13 cellular contexts compared by ENCODE assay signal in the genomic region with DNA sequence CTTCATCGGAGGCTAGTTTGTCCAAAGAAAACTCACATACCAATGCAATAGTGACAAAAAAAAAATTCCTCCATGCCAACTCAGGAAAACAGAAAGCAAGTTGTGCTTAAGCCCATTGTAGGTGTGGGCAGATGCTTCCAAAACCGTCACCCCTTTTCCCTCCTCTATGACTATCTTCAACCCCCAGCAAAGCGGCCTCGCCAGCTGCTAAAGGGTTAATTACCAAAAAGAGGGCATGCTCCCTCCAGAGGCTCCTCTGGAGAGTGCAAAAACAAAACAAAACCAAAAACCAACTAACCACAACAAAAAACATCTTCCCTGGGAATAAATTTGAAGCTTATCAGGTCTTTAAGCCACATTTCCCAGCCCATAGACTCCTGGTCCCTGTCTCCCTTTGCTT. TPM values are rescaled to one million over a fixed set of nuclear protein-coding genes. Genes with fewer than 3 reads are reported as not detected.
DNase-seq lines count a peak whose midpoint lies in the region; ATAC-seq and TF ChIP-seq lines count a peak whose summit lies in the region.
"Had no signal": no experiment of that assay in that cellular context is flagged by ENCODE, and none has a peak within 500 bp of the region (broad histone marks: within the 10 kb centered on the region; RNA-seq: fewer than 3 reads in every experiment).

No MANE protein-coding gene starts in this region.

- no peak overlapping the region for H3K27ac ChIP-seq in lung (ENCODE audit: low read depth in 1 of 2, low read length in 1 of 2)
- peak overlapping the region; percentile 63 for H3K27ac ChIP-seq in urinary bladder (ENCODE audit: low read depth)

- no peak overlapping the region for H3K4me3 Mint-ChIP-seq in activated CD8-positive, alpha-beta T cell treated with anti-CD3 and anti-CD28 coated beads for 36 hours
- no peak overlapping the region for H3K4me3 Mint-ChIP-seq in activated CD8-positive, alpha-beta T cell treated with anti-CD3 and anti-CD28 coated beads, Interleukin-2, amount 10 ng/mL, durations not matched to agents 7 days and 5 days
- H3K4me3 Mint-ChIP-seq in chondrocyte (ENCODE audit: unreplicated experiment): peak overlapping the region; percentile 88

- DNase-seq in activated CD8-positive, alpha-beta T cell treated with anti-CD3 and anti-CD28 coated beads for 36 hours: no peak
- DNase-seq in activated CD8-positive, alpha-beta T cell treated with anti-CD3 and anti-CD28 coated beads, Interleukin-2, amount 10 ng/mL, durations not matched to agents 7 days and 5 days: no peak
- no peak for DNase-seq in chondrocyte (ENCODE audit: low spot score)
- no peak for DNase-seq in lung (ENCODE audit: low spot score)
- DNase-seq: activated CD4-positive, CD25-positive, alpha-beta regulatory T cell; AML-193; cerebellar nuclear complex; naive B cell; NCI-H510A had no signal

- H3K4me3 ChIP-seq in lung (peak overlapping the region; percentile 34), urinary bladder (ENCODE audit: low read depth, low read length) (peak overlapping the region; percentile 55)

- H3K36me3 ChIP-seq in lung (ENCODE audit: control insufficient read depth in 2 of 2, insufficient read depth in 2 of 2, low read length in 2 of 2): no peaks in the 10 kb centered on the region
- H3K36me3 ChIP-seq in urinary bladder (ENCODE audit: insufficient read depth): no peaks in the 10 kb centered on the region

- H3K9me3 Mint-ChIP-seq in activated CD8-positive, alpha-beta T cell treated with anti-CD3 and anti-CD28 coated beads for 36 hours: no peaks in the 10 kb centered on the region
- H3K9me3 Mint-ChIP-seq in activated CD8-positive, alpha-beta T cell treated with anti-CD3 and anti-CD28 coated beads, Interleukin-2, amount 10 ng/mL, durations not matched to agents 7 days and 5 days (ENCODE audit: insufficient read depth): no peaks in the 10 kb centered on the region
- no peaks in the 10 kb centered on the region for H3K9me3 Mint-ChIP-seq in chondrocyte (ENCODE audit: low read depth)

- intact Hi-C loops in activated CD8-positive, alpha-beta T cell treated with anti-CD3 and anti-CD28 coated beads for 36 hours (cut with micrococcal nuclease): no loop called here

- H3K27me3 ChIP-seq in lung (ENCODE audit: control insufficient read depth, insufficient read depth): no peaks in the 10 kb centered on the region

- peaks cover 4% of the 10 kb centered on the region for H3K4me1 Mint-ChIP-seq in activated CD8-positive, alpha-beta T cell treated with anti-CD3 and anti-CD28 coated beads for 36 hours (ENCODE audit: low read depth)
- peaks cover 7% of the 10 kb centered on the region for H3K4me1 Mint-ChIP-seq in activated CD8-positive, alpha-beta T cell treated with anti-CD3 and anti-CD28 coated beads, Interleukin-2, amount 10 ng/mL, durations not matched to agents 7 days and 5 days (ENCODE audit: low read depth)
- H3K4me1 Mint-ChIP-seq in chondrocyte (ENCODE audit: low read depth): peaks cover 76% of the 10 kb centered on the region

- no peak overlapping the region for H3K27ac Mint-ChIP-seq in activated CD8-positive, alpha-beta T cell treated with anti-CD3 and anti-CD28 coated beads for 36 hours
- H3K27ac Mint-ChIP-seq in activated CD8-positive, alpha-beta T cell treated with anti-CD3 and anti-CD28 coated beads, Interleukin-2, amount 10 ng/mL, durations not matched to agents 7 days and 5 days: no peak overlapping the region
- H3K27ac Mint-ChIP-seq in chondrocyte (ENCODE audit: unreplicated experiment): peak overlapping the region; percentile 92
- H3K27ac Mint-ChIP-seq: naive B cell had no signal

- H3K9me3 ChIP-seq in lung (ENCODE audit: control insufficient read depth in 2 of 2, insufficient read depth in 1 of 2, low read length in 1 of 2): no peaks in the 10 kb centered on the region

- H3K27me3 Mint-ChIP-seq in activated CD8-positive, alpha-beta T cell treated with anti-CD3 and anti-CD28 coated beads for 36 hours: peaks cover 49% of the 10 kb centered on the region
- H3K27me3 Mint-ChIP-seq in activated CD8-positive, alpha-beta T cell treated with anti-CD3 and anti-CD28 coated beads, Interleukin-2, amount 10 ng/mL, durations not matched to agents 7 days and 5 days (ENCODE audit: low read depth): peaks cover 55% of the 10 kb centered on the region
- H3K27me3 Mint-ChIP-seq in chondrocyte (ENCODE audit: low read depth): no peaks in the 10 kb centered on the region

- peak; percentile 36 for TF ChIP-seq CTCF in activated CD8-positive, alpha-beta T cell treated with anti-CD3 and anti-CD28 coated beads for 36 hours (IDR thresholded peaks at IDR 0.05)
- TF ChIP-seq CTCF in chondrocyte (IDR thresholded peaks at IDR 0.05) (peak; percentile 78), lung (IDR thresholded peaks at IDR 0.05; ENCODE audit: control extremely low read depth, extremely low read depth) (no peak)

- WGBS in lung, 2 donors: 67 to 74% methylated on average over 4 of the region's 4 CpGs
- WGBS in urinary bladder: 19% methylated on average over 4 of the region's 4 CpGs

- POLR2A ChIA-PET in activated CD8-positive, alpha-beta T cell treated with anti-CD3 and anti-CD28 coated beads for 36 hours (lab: Charles Lee): interaction anchor here (1.9 kb wide), 1 partner anchor 10 kb away, joined by 10 read pairs; a partner anchor contains a TSS
- POLR2A ChIA-PET in activated CD8-positive, alpha-beta T cell treated with anti-CD3 and anti-CD28 coated beads, Interleukin-2, amount 10 ng/mL, durations not matched to agents 7 days and 5 days (lab: Charles Lee): no interaction called here

- CTCF ChIA-PET in activated CD8-positive, alpha-beta T cell treated with anti-CD3 and anti-CD28 coated beads for 36 hours (lab: Charles Lee): interaction anchor here (0.9 to 2.8 kb wide), 11 partner anchors 8 to 62 kb away, joined by 3 to 24 read pairs (median 4); a partner anchor contains a TSS
- CTCF ChIA-PET in activated CD8-positive, alpha-beta T cell treated with anti-CD3 and anti-CD28 coated beads, Interleukin-2, amount 10 ng/mL, durations not matched to agents 7 days and 5 days (lab: Charles Lee): interaction anchor here (0.6 to 3.8 kb wide), 8 partner anchors 9 to 123 kb away, joined by 3 to 22 read pairs (median 4); a partner anchor contains a TSS

- H3K4me1 ChIP-seq in lung (ENCODE audit: control insufficient read depth in 2 of 2, insufficient read depth in 2 of 2, low read length in 2 of 2): peaks cover 0 to 2% of the 10 kb centered on the region in 2 donors
- H3K4me1 ChIP-seq in urinary bladder (ENCODE audit: insufficient read depth): no peaks in the 10 kb centered on the region

- ATAC-seq in activated CD8-positive, alpha-beta T cell treated with anti-CD3 and anti-CD28 coated beads for 36 hours: peak; percentile 39
- ATAC-seq in activated CD8-positive, alpha-beta T cell treated with anti-CD3 and anti-CD28 coated beads, Interleukin-2, amount 10 ng/mL, durations not matched to agents 7 days and 5 days: no peak
- ATAC-seq in lung (ENCODE audit: insufficient read depth, low FRiP score): no peak
- ATAC-seq in GM18517 (IDR thresholded peaks at IDR 0.05; ENCODE audit: unreplicated experiment): no peak
- no peak for ATAC-seq in HG03045 (IDR thresholded peaks at IDR 0.05; ENCODE audit: unreplicated experiment)
- ATAC-seq in HG03571 (IDR thresholded peaks at IDR 0.05; ENCODE audit: unreplicated experiment): no peak

- no peaks in the 10 kb centered on the region for H3K36me3 Mint-ChIP-seq in activated CD8-positive, alpha-beta T cell treated with anti-CD3 and anti-CD28 coated beads for 36 hours (ENCODE audit: low read depth)
- no peaks in the 10 kb centered on the region for H3K36me3 Mint-ChIP-seq in activated CD8-positive, alpha-beta T cell treated with anti-CD3 and anti-CD28 coated beads, Interleukin-2, amount 10 ng/mL, durations not matched to agents 7 days and 5 days (ENCODE audit: low read depth)
- H3K36me3 Mint-ChIP-seq in chondrocyte (ENCODE audit: low read depth): no peaks in the 10 kb centered on the region
- H3K36me3 Mint-ChIP-seq: naive B cell had no signal

RNA-seq across cellular contexts. Expression of a gene that starts 1.2 kb away (rescaled TPM):
- total RNA-seq in activated CD8-positive, alpha-beta T cell treated with anti-CD3 and anti-CD28 coated beads for 36 hours: not detected
- not detected for total RNA-seq in activated CD8-positive, alpha-beta T cell treated with anti-CD3 and anti-CD28 coated beads, Interleukin-2, amount 10 ng/mL, durations not matched to agents 7 days and 5 days
- total RNA-seq in chondrocyte (17.7 to 83.6 TPM (median 80.5 TPM) in 3 replicates), lung (10 to 100 TPM; 11.4 to 25.1 TPM), urinary bladder (71.7 TPM)
- polyA plus RNA-seq in lung (10 to 100 TPM in 1 of 2 donors, 1 to 10 TPM in 1; 9.6 to 24.9 TPM), urinary bladder (731 TPM)

RNA-seq across cellular contexts. Expression of a gene that starts 10.1 kb away (rescaled TPM):
- total RNA-seq in activated CD8-positive, alpha-beta T cell treated with anti-CD3 and anti-CD28 coated beads for 36 hours: 10 to 100 TPM; 75.8 to 76.8 TPM
- total RNA-seq in activated CD8-positive, alpha-beta T cell treated with anti-CD3 and anti-CD28 coated beads, Interleukin-2, amount 10 ng/mL, durations not matched to agents 7 days and 5 days: 10 to 100 TPM; 51.4 to 54.0 TPM
- 62.5 to 69.6 TPM (median 68.5 TPM) in 3 replicates for total RNA-seq in chondrocyte
- total RNA-seq in lung: 10 to 100 TPM; 25.9 to 44.4 TPM
- polyA plus RNA-seq in lung: 10 to 100 TPM; 26.1 to 56.1 TPM
- 27.2 TPM for total RNA-seq in urinary bladder
- polyA plus RNA-seq in urinary bladder: 42.0 TPM

RNA-seq across cellular contexts. Expression of a gene that starts 37.3 kb away (rescaled TPM):
- 10 to 100 TPM; 37.8 to 39.5 TPM for total RNA-seq in activated CD8-positive, alpha-beta T cell treated with anti-CD3 and anti-CD28 coated beads for 36 hours
- 10 to 100 TPM; 32.0 to 32.2 TPM for total RNA-seq in activated CD8-positive, alpha-beta T cell treated with anti-CD3 and anti-CD28 coated beads, Interleukin-2, amount 10 ng/mL, durations not matched to agents 7 days and 5 days
- 42.1 to 50.6 TPM (median 42.1 TPM) in 3 replicates for total RNA-seq in chondrocyte
- total RNA-seq in lung: 10 to 100 TPM; 40.7 to 74.9 TPM
- 10 to 100 TPM; 45.9 to 49.2 TPM for polyA plus RNA-seq in lung
- total RNA-seq in urinary bladder: 24.0 TPM
- 31.6 TPM for polyA plus RNA-seq in urinary bladder

RNA-seq across cellular contexts. Expression of a gene that starts 56.5 kb away (rescaled TPM):
- total RNA-seq in activated CD8-positive, alpha-beta T cell treated with anti-CD3 and anti-CD28 coated beads for 36 hours: under 1 TPM in 1 of 2 experiments, not detected in 1; 0.47 TPM
- total RNA-seq in activated CD8-positive, alpha-beta T cell treated with anti-CD3 and anti-CD28 coated beads, Interleukin-2, amount 10 ng/mL, durations not matched to agents 7 days and 5 days: under 1 TPM in 1 of 2 experiments, not detected in 1; 0.55 TPM
- total RNA-seq in chondrocyte (29.7 to 39.1 TPM (median 37.7 TPM) in 3 replicates), lung (10 to 100 TPM in 1 of 2 donors, 1 to 10 TPM in 1; 7.2 to 15.8 TPM), urinary bladder (10.1 TPM)
- polyA plus RNA-seq in lung (10 to 100 TPM in 1 of 2 donors, 1 to 10 TPM in 1; 7.7 to 15.9 TPM), urinary bladder (32.7 TPM)

Comparison
In these comparisons a context has a peak if more than half of its experiments do, and no peak if none do; other contexts are left out.
1. RNA of a gene that starts 1.2 kb away (total RNA-seq): 17.7 to 83.6 TPM in chondrocyte, 71.7 TPM in urinary bladder (single experiment) and 11.4 to 25.1 TPM in lung; not detected in activated CD8-positive, alpha-beta T cell treated with anti-CD3 and anti-CD28 coated beads, Interleukin-2, amount 10 ng/mL, durations not matched to agents 7 days and 5 days and not detected in activated CD8-positive, alpha-beta T cell treated with anti-CD3 and anti-CD28 coated beads for 36 hours; every median in the first group is over 10 times any median in the second.